Comparison of ENCODE assay signal across 15 cellular contexts in genomic region chr2:15546297-15547098, GRCh38. TPM values are rescaled to one million over a fixed set of nuclear protein-coding genes. Genes with fewer than 3 reads are reported as not detected.
DNase-seq lines count a peak whose midpoint lies in the region; ATAC-seq and TF ChIP-seq lines count a peak whose summit lies in the region.
"Had no signal": no experiment of that assay in that cellular context is flagged by ENCODE, and none has a peak within 500 bp of the region (broad histone marks: within the 10 kb centered on the region; RNA-seq: fewer than 3 reads in every experiment).

No MANE protein-coding gene starts in this region.

- no peaks in the 10 kb centered on the region for H3K27me3 ChIP-seq in Panc1 (ENCODE audit: control insufficient read depth, insufficient read depth, low read length)

- in situ Hi-C loops in GM13977 (cut with MboI; ENCODE audit: low pct_unique_long_range_greater_than_20kb, low sequenced_read_pairs, unreplicated experiment): no loop called here
- in situ Hi-C loops in Panc1 (cut with HindIII; ENCODE audit: low pct_unique_long_range_greater_than_20kb, low sequenced_read_pairs): no loop called here

- H3K4me1 ChIP-seq in Panc1 (ENCODE audit: control insufficient read depth, insufficient read depth, low read length): no peaks in the 10 kb centered on the region

- ATAC-seq in Panc1 (no peak), HG03280 (IDR thresholded peaks at IDR 0.05; ENCODE audit: unreplicated experiment) (no peak), GM21360 (IDR thresholded peaks at IDR 0.05; ENCODE audit: unreplicated experiment) (no peak)
- ATAC-seq: left lobe of liver had no signal

- CTCF ChIA-PET in Panc1 (lab: Charles Lee): no interaction called here

- no TSS peak for BruUV-seq in Panc1 (replicated peaks; lab: Mats Ljungman, UMichigan)

- H3K4me3 ChIP-seq in Panc1 (ENCODE audit: low read depth in 2 of 2, low read length in 2 of 2) (no peak overlapping the region), fibroblast of pulmonary artery (replicated peaks; ENCODE audit: low read depth, low read length) (no peak overlapping the region)
- H3K4me3 ChIP-seq: GM23248 had no signal

- intact Hi-C loops in Panc1 (cut with micrococcal nuclease; ENCODE audit: unreplicated experiment): no loop called here

- TF ChIP-seq CTCF in C4-2B (conservative IDR thresholded peaks at IDR 0.05) (peak; percentile 73), GM13977 (IDR thresholded peaks at IDR 0.05; ENCODE audit: extremely low read depth, insufficient read depth, missing control alignments) (peak; percentile 23), Panc1 (IDR thresholded peaks at IDR 0.05) (peak; percentile 78), fibroblast of pulmonary artery (IDR thresholded peaks at IDR 0.05; ENCODE audit: low read length, missing control alignments) (peak; percentile 17)

- DNase-seq in GM13977 (ENCODE audit: low spot score): no peak
- no peak for DNase-seq in Panc1 (ENCODE audit: low read depth, low spot score)
- DNase-seq in fibroblast of pulmonary artery (ENCODE audit: low read depth): no peak
- DNase-seq in retina: no peak
- no peak for DNase-seq in HPDE6-E6E7 (ENCODE audit: extremely low spot score)
- DNase-seq: activated T-cell treated with anti-CD3 and anti-CD28 coated beads, Interleukin-2, amount 50 U/mL, for 1 hour; NCI-H1092; NCI-H510A treated with DMSO at 0.1 percent for 48 hours; Right ventricle myocardium superior; substantia nigra had no signal

- H3K27ac ChIP-seq in C4-2B (no peak overlapping the region), Panc1 (ENCODE audit: low read length) (no peak overlapping the region)
- H3K27ac ChIP-seq: GM23248 had no signal

- H3K9me3 ChIP-seq in Panc1 (ENCODE audit: control insufficient read depth, insufficient read depth, low read depth, low read length): no peaks in the 10 kb centered on the region

- POLR2A ChIA-PET in Panc1 (lab: Charles Lee): no interaction called here

- peaks cover 2% of the 10 kb centered on the region; the same call in 1 of the 2 replicates for H3K36me3 ChIP-seq in Panc1 (ENCODE audit: control insufficient read depth, insufficient read depth, low read length)

RNA-seq across cellular contexts. Expression of gene NBAS, which starts 14.6 kb away (rescaled TPM):
- 36.3 TPM for total RNA-seq in Panc1 (2021; ENCODE audit: unreplicated experiment)
- 19.0 TPM for polyA plus RNA-seq in Panc1 (2012; ENCODE audit: insufficient read length)

RNA-seq across cellular contexts. Expression of gene DDX1, which starts 45.2 kb away (rescaled TPM):
- 102 TPM for total RNA-seq in Panc1 (2021; ENCODE audit: unreplicated experiment)
- polyA plus RNA-seq in Panc1 (2012; ENCODE audit: insufficient read length): 58.2 TPM

Comparison
In these comparisons a context has a peak if more than half of its experiments do, and no peak if none do; other contexts are left out.
1. CTCF ChIP-seq: peak in every context shown above with its lines; median percentile 78 in Panc1; 73 in C4-2B; 23 in GM13977; 17 in fibroblast of pulmonary artery.